In genomic region chr1:43350976-43351375, GRCh38 we compare ENCODE assay signal across 18 cellular contexts. TPM values are rescaled to one million over a fixed set of nuclear protein-coding genes. Genes with fewer than 3 reads are reported as not detected.
DNase-seq lines count a peak whose midpoint lies in the region; ATAC-seq and TF ChIP-seq lines count a peak whose summit lies in the region.
"Had no signal": no experiment of that assay in that cellular context is flagged by ENCODE, and none has a peak within 500 bp of the region (broad histone marks: within the 10 kb centered on the region; RNA-seq: fewer than 3 reads in every experiment).

No MANE protein-coding gene starts in this region.

- H3K27ac Mint-ChIP-seq in central memory CD8-positive, alpha-beta T cell (ENCODE audit: low read depth) = peak overlapping the region; percentile 36
- peak overlapping the region in 6 of 10 donors; percentile 4 to 98 (median 62) for H3K27ac Mint-ChIP-seq in naive thymus-derived CD8-positive, alpha-beta T cell

- H3K4me3 Mint-ChIP-seq in central memory CD8-positive, alpha-beta T cell = no peak overlapping the region
- H3K4me3 Mint-ChIP-seq in naive thymus-derived CD8-positive, alpha-beta T cell = no peak overlapping the region

- H3K36me3 Mint-ChIP-seq in central memory CD8-positive, alpha-beta T cell (ENCODE audit: insufficient read depth) = no peaks in the 10 kb centered on the region
- no peaks in the 10 kb centered on the region for H3K36me3 Mint-ChIP-seq in naive thymus-derived CD8-positive, alpha-beta T cell

- H3K9me3 ChIP-seq in left ventricle myocardium inferior (replicated peaks) = no peaks in the 10 kb centered on the region
- H3K9me3 ChIP-seq in right cardiac atrium (ENCODE audit: control insufficient read depth, low read length) = no peaks in the 10 kb centered on the region
- no peaks in the 10 kb centered on the region for H3K9me3 ChIP-seq in mucosa of descending colon

- H3K27me3 ChIP-seq in left ventricle myocardium inferior (ENCODE audit: low read depth) (no peaks in the 10 kb centered on the region), right cardiac atrium (ENCODE audit: control insufficient read depth, insufficient read depth) (no peaks in the 10 kb centered on the region)

- peaks cover 10% of the 10 kb centered on the region for H3K4me1 Mint-ChIP-seq in central memory CD8-positive, alpha-beta T cell
- peaks cover 6 to 15% (median 11%) of the 10 kb centered on the region in 4 donors for H3K4me1 Mint-ChIP-seq in naive thymus-derived CD8-positive, alpha-beta T cell

- H3K36me3 ChIP-seq in left ventricle myocardium inferior (no peaks in the 10 kb centered on the region), mucosa of descending colon (ENCODE audit: low read depth) (no peaks in the 10 kb centered on the region)

- WGBS in right cardiac atrium = 91% methylated on average over 1 of the region's 1 CpG

- H3K27ac ChIP-seq in left ventricle myocardium inferior (replicated peaks) (peak overlapping the region; percentile 99), right cardiac atrium (ENCODE audit: low read length) (no peak overlapping the region)
- H3K27ac ChIP-seq: GM23248 had no signal

- no peaks in the 10 kb centered on the region for H3K9me3 Mint-ChIP-seq in central memory CD8-positive, alpha-beta T cell
- H3K9me3 Mint-ChIP-seq in naive thymus-derived CD8-positive, alpha-beta T cell = no peaks in the 10 kb centered on the region

- no peak for ATAC-seq in right cardiac atrium
- ATAC-seq in central memory CD8-positive, alpha-beta T cell (replicated peaks; ENCODE audit: extremely low read depth, poor library complexity, severe bottlenecking) = no peak
- no peak for ATAC-seq in naive thymus-derived CD8-positive, alpha-beta T cell
- no peak for ATAC-seq in HG03097 (IDR thresholded peaks at IDR 0.05; ENCODE audit: low FRiP score, unreplicated experiment)
- ATAC-seq in mucosa of descending colon = no peak
- no peak for ATAC-seq in HG02885 (IDR thresholded peaks at IDR 0.05; ENCODE audit: poor library complexity, unreplicated experiment)

- no peak for TF ChIP-seq CTCF in left ventricle myocardium inferior (IDR thresholded peaks at IDR 0.05; ENCODE audit: borderline replicate concordance)
- TF ChIP-seq CTCF in mucosa of descending colon (IDR thresholded peaks at IDR 0.05) = no peak

- H3K4me3 ChIP-seq in left ventricle myocardium inferior (no peak overlapping the region), right cardiac atrium (ENCODE audit: low read length) (no peak overlapping the region), mucosa of descending colon (no peak overlapping the region)
- H3K4me3 ChIP-seq: GM23248 had no signal

- H3K4me1 ChIP-seq in left ventricle myocardium inferior (peaks cover 39% of the 10 kb centered on the region), right cardiac atrium (ENCODE audit: control insufficient read depth, insufficient read depth, low read length) (peaks cover 1% of the 10 kb centered on the region), mucosa of descending colon (ENCODE audit: low read depth) (no peaks in the 10 kb centered on the region)

- H3K27me3 Mint-ChIP-seq in central memory CD8-positive, alpha-beta T cell = no peaks in the 10 kb centered on the region
- H3K27me3 Mint-ChIP-seq in naive thymus-derived CD8-positive, alpha-beta T cell = no peaks in the 10 kb centered on the region

- DNase-seq in left ventricle myocardium inferior (no peak), right cardiac atrium (no peak), mucosa of descending colon (no peak)
- DNase-seq in central memory CD8-positive, alpha-beta T cell (ENCODE audit: low spot score in 2 of 2) = no peak
- no peak for DNase-seq in naive thymus-derived CD8-positive, alpha-beta T cell
- DNase-seq: GM23248, HCEC 1CT, KG1, NCI-H1105 treated with DMSO at 0.1 percent for 48 hours, NCI-H187 treated with DMSO at 0.1 percent for 48 hours, NCI-H2227 treated with DMSO at 0.1 percent for 48 hours, NCI-H510A treated with DMSO at 0.1 percent for 48 hours, NCI-H82, SIG-M5 had no signal

- intact Hi-C loops in left ventricle myocardium inferior (cut with micrococcal nuclease) = no loop called here
- intact Hi-C loops in right cardiac atrium (cut with DNase I) = no loop called here
- intact Hi-C loops in mucosa of descending colon (cut with DNase I, micrococcal nuclease) = no loop called here

- POLR2A ChIA-PET in naive thymus-derived CD8-positive, alpha-beta T cell (lab: Charles Lee) = no interaction called here

RNA-seq across cellular contexts. Expression of gene CDC20, which starts 7.8 kb away (rescaled TPM):
- total RNA-seq in left ventricle myocardium inferior (0.99 TPM), right cardiac atrium (1 to 10 TPM in 3 of 4 donors, under 1 TPM in 1; 0.67 to 3.5 (median 1.5) TPM), mucosa of descending colon (10 to 100 TPM in 1 of 3 donors, 1 to 10 TPM in 2; 5.8 to 44.0 (median 8.5) TPM)
- 0.54 TPM for polyA plus RNA-seq in right cardiac atrium
- total RNA-seq in naive thymus-derived CD8-positive, alpha-beta T cell = under 1 TPM; 0.39 to 0.77 TPM
- polyA plus RNA-seq in naive thymus-derived CD8-positive, alpha-beta T cell = under 1 TPM in 1 of 3 donors, not detected in 2; 0.59 TPM

RNA-seq across cellular contexts. Expression of gene MPL, which starts 13.4 kb away (rescaled TPM):
- total RNA-seq in left ventricle myocardium inferior (0.82 TPM), right cardiac atrium (1 to 10 TPM in 2 of 4 donors, under 1 TPM in 2; 0.79 to 1.4 (median 1.1) TPM), mucosa of descending colon (1 to 10 TPM in 1 of 3 donors, under 1 TPM in 1, not detected in 1; 0.81 to 1.0 TPM)
- 0.18 TPM for polyA plus RNA-seq in right cardiac atrium
- total RNA-seq in naive thymus-derived CD8-positive, alpha-beta T cell = not detected
- not detected for polyA plus RNA-seq in naive thymus-derived CD8-positive, alpha-beta T cell
- total RNA-seq: GM23248, RPMI7951 had no signal
- polyA plus RNA-seq: BJ, GM23248 had no signal

RNA-seq across cellular contexts. Expression of gene ELOVL1, which starts 16.8 kb away (rescaled TPM):
- total RNA-seq in left ventricle myocardium inferior = 26.7 TPM
- 10 to 100 TPM; 33.1 to 47.1 (median 35.6) TPM for total RNA-seq in right cardiac atrium
- 40.5 TPM for polyA plus RNA-seq in right cardiac atrium
- total RNA-seq in naive thymus-derived CD8-positive, alpha-beta T cell = 10 to 100 TPM; 30.3 to 30.8 TPM
- polyA plus RNA-seq in naive thymus-derived CD8-positive, alpha-beta T cell = 10 to 100 TPM; 39.8 to 49.4 (median 45.4) TPM
- total RNA-seq in mucosa of descending colon = 100 to 1,000 TPM in 2 of 3 donors, 10 to 100 TPM in 1; 80.0 to 171 (median 104) TPM

RNA-seq across cellular contexts. Expression of gene MED8, which starts 38.6 kb away (rescaled TPM):
- total RNA-seq in left ventricle myocardium inferior (15.7 TPM), right cardiac atrium (10 to 100 TPM; 16.8 to 22.1 (median 18.9) TPM), mucosa of descending colon (10 to 100 TPM; 35.8 to 39.6 (median 38.3) TPM)
- 16.0 TPM for polyA plus RNA-seq in right cardiac atrium
- total RNA-seq in naive thymus-derived CD8-positive, alpha-beta T cell = 10 to 100 TPM; 28.5 to 29.8 TPM
- 10 to 100 TPM; 16.8 to 34.7 (median 30.6) TPM for polyA plus RNA-seq in naive thymus-derived CD8-positive, alpha-beta T cell

RNA-seq across cellular contexts. Expression of gene SZT2, which starts 38.7 kb away (rescaled TPM):
- total RNA-seq in left ventricle myocardium inferior (24.8 TPM), right cardiac atrium (10 to 100 TPM; 31.2 to 36.4 (median 33.4) TPM), mucosa of descending colon (10 to 100 TPM; 61.7 to 93.6 (median 75.4) TPM)
- polyA plus RNA-seq in right cardiac atrium = 20.8 TPM
- 100 to 1,000 TPM; 133 to 138 TPM for total RNA-seq in naive thymus-derived CD8-positive, alpha-beta T cell
- 1 to 10 TPM; 2.1 to 7.9 (median 4.9) TPM for polyA plus RNA-seq in naive thymus-derived CD8-positive, alpha-beta T cell
